Comparison of ENCODE assay signal across 8 cellular contexts in genomic region chr7:156950381-156950858, GRCh38. TPM values are rescaled to one million over a fixed set of nuclear protein-coding genes. Genes with fewer than 3 reads are reported as not detected.
DNase-seq lines count a peak whose midpoint lies in the region; ATAC-seq and TF ChIP-seq lines count a peak whose summit lies in the region.

No MANE protein-coding gene starts in this region.

- H3K4me3 ChIP-seq in HAP-1: peak overlapping the region; percentile 94
- H3K4me3 ChIP-seq in Peyer's patch: peak overlapping the region; percentile 89 to 100 (median 95)
- peak overlapping the region; percentile 78 to 99 (median 90) for H3K4me3 ChIP-seq in esophagus squamous epithelium
- H3K4me3 ChIP-seq in retinal pigment epithelial cell (ENCODE audit: low read length): peak overlapping the region; percentile 83

- no peaks in the 10 kb centered on the region for H3K9me3 ChIP-seq in HAP-1
- H3K9me3 ChIP-seq in Peyer's patch: no peaks in the 10 kb centered on the region
- no peaks in the 10 kb centered on the region for H3K9me3 ChIP-seq in esophagus squamous epithelium

- peak overlapping the region in 2 of 4 donors; percentile 67 to 76 for H3K27ac ChIP-seq in Peyer's patch
- peak overlapping the region in 3 of 4 donors; percentile 74 to 84 (median 77) for H3K27ac ChIP-seq in esophagus squamous epithelium
- no peak overlapping the region for H3K27ac ChIP-seq in substantia nigra (ENCODE audit: low read depth, low read length, poor library complexity, severe bottlenecking)

- ATAC-seq in GM18858 (IDR thresholded peaks at IDR 0.05; ENCODE audit: unreplicated experiment): no peak
- no peak for ATAC-seq in HG03139 (IDR thresholded peaks at IDR 0.05; ENCODE audit: unreplicated experiment)
- ATAC-seq in GM19351 (IDR thresholded peaks at IDR 0.05; ENCODE audit: unreplicated experiment): no peak

- H3K27me3 ChIP-seq in HAP-1 (ENCODE audit: low read depth): no peaks in the 10 kb centered on the region
- H3K27me3 ChIP-seq in Peyer's patch: no peaks in the 10 kb centered on the region
- H3K27me3 ChIP-seq in esophagus squamous epithelium: no peaks in the 10 kb centered on the region

- TF ChIP-seq POLR2A in Peyer's patch (IDR thresholded peaks at IDR 0.05): no peak
- TF ChIP-seq POLR2A in esophagus squamous epithelium (IDR thresholded peaks at IDR 0.05): no peak

- H3K36me3 ChIP-seq in HAP-1 (replicated peaks) (peaks cover 32% of the 10 kb centered on the region), Peyer's patch (peaks cover 0 to 30% (median 6%) of the 10 kb centered on the region in 3 donors), esophagus squamous epithelium (peaks cover 15 to 37% (median 24%) of the 10 kb centered on the region in 3 donors)

- TF ChIP-seq CTCF in Peyer's patch (IDR thresholded peaks at IDR 0.05) (no peak), esophagus squamous epithelium (IDR thresholded peaks at IDR 0.05) (no peak), retinal pigment epithelial cell (conservative IDR thresholded peaks at IDR 0.05; ENCODE audit: low read depth, low read length) (no peak)

- intact Hi-C loops in esophagus squamous epithelium (cut with DNase I): loop anchor here (10.0 kb wide), 2 partner anchors 194 to 314 kb away; no protein-coding TSS in a partner anchor

- in situ Hi-C loops in HAP-1 (cut with MboI; ENCODE audit: low sequenced_read_pairs): no loop called here

- 1 to 2% methylated on average over 21 of the region's 21 CpGs for WGBS in esophagus squamous epithelium, 2 donors

- H3K4me1 ChIP-seq in HAP-1: no peaks in the 10 kb centered on the region
- peaks cover 0 to 30% (median 6%) of the 10 kb centered on the region in 4 donors for H3K4me1 ChIP-seq in Peyer's patch
- H3K4me1 ChIP-seq in esophagus squamous epithelium: peaks cover 17 to 35% (median 22%) of the 10 kb centered on the region in 3 donors

- DNase-seq in HAP-1 (ENCODE audit: low spot score in 2 of 2) (no peak), Peyer's patch (no peak), esophagus squamous epithelium (lab: John Stamatoyannopoulos, UW) (no peak), retinal pigment epithelial cell (ENCODE audit: low read depth) (no peak), substantia nigra (lab: John Stamatoyannopoulos, UW) (no peak)

RNA-seq across cellular contexts. Expression of gene NOM1, which starts 0.9 kb away (rescaled TPM):
- total RNA-seq in Peyer's patch (10 to 100 TPM in 3 of 4 donors, 1 to 10 TPM in 1; 8.1 to 77.6 (median 26.7) TPM), esophagus squamous epithelium (10 to 100 TPM in 3 of 4 donors, 1 to 10 TPM in 1; 4.6 to 26.9 (median 17.8) TPM)

RNA-seq across cellular contexts. Expression of gene LMBR1, which starts 57.4 kb away (rescaled TPM):
- total RNA-seq in Peyer's patch (10 to 100 TPM; 30.5 to 69.3 (median 62.8) TPM), esophagus squamous epithelium (10 to 100 TPM; 25.2 to 68.3 (median 38.4) TPM)
